ENCODE assay signal across 10 cellular contexts in the genomic region with DNA sequence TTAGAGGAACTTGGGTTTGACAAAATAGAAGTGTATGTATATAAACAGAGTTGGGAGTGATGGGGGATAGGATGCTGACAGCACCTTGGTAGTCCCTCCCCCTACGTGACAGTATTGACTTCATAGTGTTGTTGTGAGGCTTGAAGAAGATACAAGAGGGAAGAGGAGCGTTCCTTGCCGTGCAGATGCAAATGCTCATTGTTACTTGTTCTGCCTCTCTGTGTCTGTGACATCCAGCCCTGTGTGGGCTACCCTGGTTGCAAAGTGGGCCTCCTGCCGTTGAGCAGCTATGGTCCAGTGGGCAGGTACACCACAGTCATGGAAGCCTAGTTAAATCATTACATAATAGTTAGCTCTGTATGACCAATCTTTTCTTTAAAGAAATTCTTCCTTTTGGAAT. TPM values are rescaled to one million over a fixed set of nuclear protein-coding genes. Genes with fewer than 3 reads are reported as not detected.
DNase-seq lines count a peak whose midpoint lies in the region; ATAC-seq and TF ChIP-seq lines count a peak whose summit lies in the region.
"Had no signal": no experiment of that assay in that cellular context is flagged by ENCODE, and none has a peak within 500 bp of the region (broad histone marks: within the 10 kb centered on the region; RNA-seq: fewer than 3 reads in every experiment).

No MANE protein-coding gene starts in this region.

- H2AFZ ChIP-seq in fibroblast of lung (ENCODE audit: low read length): no peak overlapping the region
- H2AFZ ChIP-seq in H9 (ENCODE audit: low read length): no peak overlapping the region

- H3K9me3 ChIP-seq in fibroblast of lung (ENCODE audit: control insufficient read depth, insufficient read depth, low read depth, low read length) (no peaks in the 10 kb centered on the region), upper lobe of left lung (no peaks in the 10 kb centered on the region), H9 (ENCODE audit: control insufficient read depth, low read depth, low read length) (no peaks in the 10 kb centered on the region)

- no peak overlapping the region for H2BK20ac ChIP-seq in H9 (ENCODE audit: low read depth, low read length, poor library complexity, severe bottlenecking)

- peak overlapping the region; percentile 46 for H3K27ac Mint-ChIP-seq in activated naive CD8-positive, alpha-beta T cell
- H3K27ac Mint-ChIP-seq in activated naive CD8-positive, alpha-beta T cell treated with anti-CD3 and anti-CD28 coated beads for 36 hours: no peak overlapping the region
- H3K27ac Mint-ChIP-seq in H9: no peak overlapping the region

- H2BK5ac ChIP-seq in H9 (ENCODE audit: insufficient read length, low read length): no peak overlapping the region

- H3K79me1 ChIP-seq in H9 (ENCODE audit: insufficient read depth, low read depth, low read length, poor library complexity, severe bottlenecking): no peaks in the 10 kb centered on the region

- H3K79me2 ChIP-seq in fibroblast of lung (ENCODE audit: control insufficient read depth, insufficient read depth, low read length) (peaks cover 88% of the 10 kb centered on the region), H9 (ENCODE audit: insufficient read depth, low read length) (no peaks in the 10 kb centered on the region)

- no peak overlapping the region for H2BK15ac ChIP-seq in H9 (ENCODE audit: low read depth, low read length)

- no peak overlapping the region for H2BK12ac ChIP-seq in H9 (ENCODE audit: insufficient read length, low read depth, low read length)

- no peak overlapping the region for H3K23ac ChIP-seq in H9 (ENCODE audit: insufficient read length, low read depth, low read length)

- H3K4me1 ChIP-seq in fibroblast of lung (ENCODE audit: control insufficient read depth, extremely low read depth, insufficient read depth, low read length) (peaks cover 67% of the 10 kb centered on the region), upper lobe of left lung (peaks cover 49 to 62% (median 56%) of the 10 kb centered on the region in 4 donors), H9 (ENCODE audit: insufficient read depth, low read length) (peaks cover 2% of the 10 kb centered on the region; the same call in 1 of the 2 replicates)

- no peak overlapping the region for H3K56ac ChIP-seq in H9 (ENCODE audit: insufficient read length, low read depth, low read length)

- peaks cover 12% of the 10 kb centered on the region for H3K36me3 ChIP-seq in fibroblast of lung (ENCODE audit: control insufficient read depth, insufficient read depth, low read length)
- no peaks in the 10 kb centered on the region for H3K36me3 ChIP-seq in upper lobe of left lung

- H4K20me1 ChIP-seq in fibroblast of lung (ENCODE audit: control insufficient read depth, extremely low read depth, insufficient read depth, low read length) (no peaks in the 10 kb centered on the region), H9 (ENCODE audit: control insufficient read depth, insufficient read depth, insufficient read length) (no peaks in the 10 kb centered on the region)

- H4K91ac ChIP-seq in H9 (ENCODE audit: insufficient read length, low read depth, low read length): no peak overlapping the region

- peak overlapping the region; percentile 66 for H3K9ac ChIP-seq in fibroblast of lung (ENCODE audit: insufficient read depth, low read length)
- H3K9ac ChIP-seq in H9 (ENCODE audit: extremely low read depth, insufficient read length, low read length): no peak overlapping the region

- no peak for TF ChIP-seq CTCF in fibroblast of lung (conservative IDR thresholded peaks at IDR 0.05 in 1 of 2, IDR thresholded peaks at IDR 0.05 in 1 of 2; ENCODE audit: low read depth in 1 of 2, low read length in 2 of 2)
- TF ChIP-seq CTCF in upper lobe of left lung (IDR thresholded peaks at IDR 0.05): no peak
- TF ChIP-seq CTCF in H9 (conservative IDR thresholded peaks at IDR 0.05): no peak

- no peaks in the 10 kb centered on the region for H3K23me2 ChIP-seq in H9 (ENCODE audit: insufficient read length, low read depth, low read length, poor library complexity, severe bottlenecking)

- no peak for TF ChIP-seq POLR2A in upper lobe of left lung (IDR thresholded peaks at IDR 0.05)

- H3K4me1 Mint-ChIP-seq in activated naive CD8-positive, alpha-beta T cell (ENCODE audit: low read depth): peaks cover 78% of the 10 kb centered on the region
- peaks cover 69% of the 10 kb centered on the region for H3K4me1 Mint-ChIP-seq in activated naive CD8-positive, alpha-beta T cell treated with anti-CD3 and anti-CD28 coated beads for 36 hours
- peaks cover 27 to 28% of the 10 kb centered on the region in 2 experiments for H3K4me1 Mint-ChIP-seq in H9

- no peak overlapping the region for H4K5ac ChIP-seq in H9 (ENCODE audit: insufficient read length, low read depth, low read length)

- H3K4me3 ChIP-seq in fibroblast of lung (replicated peaks in 1 of 4; ENCODE audit: control extremely low read depth in 1 of 4, insufficient read depth in 1 of 4, low read depth in 3 of 4, low read length in 4 of 4) (no peak overlapping the region), upper lobe of left lung (no peak overlapping the region)
- H3K4me3 ChIP-seq: skin epidermis had no signal

- H3K27me3 ChIP-seq in fibroblast of lung (ENCODE audit: control insufficient read depth, insufficient read depth, low read length) (no peaks in the 10 kb centered on the region), upper lobe of left lung (no peaks in the 10 kb centered on the region), H9 (ENCODE audit: insufficient read depth, low read length) (no peaks in the 10 kb centered on the region)

- 87 to 89% methylated on average over 4 of the region's 4 CpGs for WGBS in upper lobe of left lung, 2 donors
- no CpG with 5 or more reads among the region's 4 CpGs for WGBS in H9 (ENCODE audit: extremely low coverage, insufficient read length, low lambda C conversion rate)

- no peak overlapping the region for H2AK5ac ChIP-seq in H9 (ENCODE audit: insufficient read length, low read length)

- H3T11ph ChIP-seq in H9 (ENCODE audit: low read length): no peak overlapping the region

- H4K8ac ChIP-seq in H9 (replicated peaks; ENCODE audit: insufficient read length, low read depth, low read length): no peak overlapping the region

- DNase-seq in activated naive CD8-positive, alpha-beta T cell treated with anti-CD3 and anti-CD28 coated beads for 36 hours: no peak
- DNase-seq in HK-2 (ENCODE audit: unreplicated experiment) (peak; percentile 69), fibroblast of lung (ENCODE audit: low read depth in 2 of 2) (no peak), upper lobe of left lung (no peak), H9 (no peak), SKM-1 treated with dmso at 0.1 percent for 144 hours (lab: John Stamatoyannopoulos, UW; ENCODE audit: unreplicated experiment) (no peak)
- DNase-seq: COR-L47 had no signal

- ATAC-seq in upper lobe of left lung (ENCODE audit: low FRiP score in 2 of 2) (no peak), HG02870 (IDR thresholded peaks at IDR 0.05; ENCODE audit: unreplicated experiment) (no peak)

- H3K36me3 Mint-ChIP-seq in activated naive CD8-positive, alpha-beta T cell: peaks cover 7% of the 10 kb centered on the region
- peaks cover 40% of the 10 kb centered on the region for H3K36me3 Mint-ChIP-seq in activated naive CD8-positive, alpha-beta T cell treated with anti-CD3 and anti-CD28 coated beads for 36 hours
- H3K36me3 Mint-ChIP-seq in H9 (ENCODE audit: insufficient read depth in 1 of 3, low read depth in 3 of 3): peaks cover 11 to 19% (median 11%) of the 10 kb centered on the region in 3 experiments

- H3K4me3 Mint-ChIP-seq in activated naive CD8-positive, alpha-beta T cell: no peak overlapping the region
- H3K4me3 Mint-ChIP-seq in activated naive CD8-positive, alpha-beta T cell treated with anti-CD3 and anti-CD28 coated beads for 36 hours: no peak overlapping the region
- no peak overlapping the region for H3K4me3 Mint-ChIP-seq in H9

- TF ChIP-seq EP300 in upper lobe of left lung (IDR thresholded peaks at IDR 0.05): no peak

- H3K4ac ChIP-seq in H9 (ENCODE audit: low read depth, low read length): no peak overlapping the region

- no peak overlapping the region for H2BK120ac ChIP-seq in H9 (ENCODE audit: low read depth, low read length, poor library complexity, severe bottlenecking)

- peak overlapping the region; percentile 95 for H3K27ac ChIP-seq in fibroblast of lung (ENCODE audit: insufficient read depth, low read length)
- H3K27ac ChIP-seq in upper lobe of left lung: peak overlapping the region; percentile 42 to 66 (median 51)
- H3K27ac ChIP-seq in H9 (ENCODE audit: insufficient read length, low read depth, low read length): no peak overlapping the region

- H3K18ac ChIP-seq in H9 (ENCODE audit: insufficient read length, low read depth, low read length): no peak overlapping the region

- H3K9me3 Mint-ChIP-seq in activated naive CD8-positive, alpha-beta T cell (ENCODE audit: low read depth): no peaks in the 10 kb centered on the region
- H3K9me3 Mint-ChIP-seq in activated naive CD8-positive, alpha-beta T cell treated with anti-CD3 and anti-CD28 coated beads for 36 hours: peaks cover 10% of the 10 kb centered on the region
- H3K9me3 Mint-ChIP-seq in H9: peaks cover 12 to 17% of the 10 kb centered on the region in 2 experiments

- H3K27me3 Mint-ChIP-seq in activated naive CD8-positive, alpha-beta T cell: no peaks in the 10 kb centered on the region
- H3K27me3 Mint-ChIP-seq in activated naive CD8-positive, alpha-beta T cell treated with anti-CD3 and anti-CD28 coated beads for 36 hours: no peaks in the 10 kb centered on the region
- H3K27me3 Mint-ChIP-seq in H9 (ENCODE audit: low read depth): no peaks in the 10 kb centered on the region

- no peak overlapping the region for H3K14ac ChIP-seq in H9 (ENCODE audit: insufficient read depth, low read length)

- H3K4me2 ChIP-seq in fibroblast of lung (ENCODE audit: extremely low read depth, insufficient read depth, low read length) (peak overlapping the region; percentile 11), H9 (ENCODE audit: insufficient read depth, insufficient read length, low read length) (no peak overlapping the region)

RNA-seq across cellular contexts. Expression of a gene that starts 45.0 kb away (rescaled TPM):
- 10 to 100 TPM; 15.7 to 16.4 TPM for total RNA-seq in activated naive CD8-positive, alpha-beta T cell treated with anti-CD3 and anti-CD28 coated beads for 36 hours
- 48.8 and 69.9 TPM in 2 replicates for total RNA-seq in fibroblast of lung
- polyA plus RNA-seq in fibroblast of lung: 173 and 210 TPM in 2 replicates
- 201 and 211 TPM in 2 replicates for polyA plus RNA-seq in fibroblast of lung (2012)
- 738 and 1,027 TPM in 2 replicates for polyA minus RNA-seq in fibroblast of lung (ENCODE audit: low replicate concordance)
- 10 to 100 TPM; 31.7 to 44.5 (median 36.3) TPM for total RNA-seq in upper lobe of left lung
- total RNA-seq in H9 (2021): 25.9 and 26.7 TPM in 2 replicates
